In the genomic region with DNA sequence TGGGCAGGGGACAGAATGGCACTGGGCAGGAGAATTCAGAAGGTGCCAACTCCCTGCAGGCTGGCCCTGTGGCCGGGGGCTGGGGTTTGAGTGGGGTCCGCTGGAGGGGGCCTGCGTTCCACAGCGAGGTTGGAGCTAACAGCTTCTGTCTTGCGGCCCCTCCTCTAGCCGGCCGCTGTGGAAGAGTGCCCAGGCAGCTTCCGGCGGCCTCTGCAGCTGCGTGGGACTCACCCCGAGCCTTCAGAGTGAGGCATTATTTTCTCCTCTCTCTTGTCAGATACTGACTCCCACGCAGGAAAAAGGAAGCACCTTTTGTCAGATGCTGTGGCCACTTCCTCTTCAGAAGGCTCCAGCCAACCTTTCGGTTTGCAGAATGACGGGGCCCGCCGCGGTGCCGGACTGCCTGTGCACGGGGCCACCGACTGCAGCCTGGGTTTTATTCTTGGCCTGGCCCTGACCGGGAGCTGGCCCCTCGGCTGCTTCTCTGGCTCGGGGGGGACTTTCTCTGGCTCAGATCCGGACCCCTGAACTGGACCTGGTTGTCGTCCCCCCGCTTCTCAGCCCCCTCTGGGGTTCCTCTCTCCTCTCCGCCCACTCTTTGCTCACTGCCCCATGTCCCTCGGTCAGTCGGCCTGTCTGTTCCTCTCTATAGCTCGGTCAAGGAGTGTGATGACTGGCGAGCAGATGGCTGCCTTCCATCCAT, we compare ENCODE assay signal across 8 cellular contexts. TPM values are rescaled to one million over a fixed set of nuclear protein-coding genes. Genes with fewer than 3 reads are reported as not detected.
DNase-seq lines count a peak whose midpoint lies in the region; ATAC-seq and TF ChIP-seq lines count a peak whose summit lies in the region.

No MANE protein-coding gene starts in this region.

- ATAC-seq in GM18502 (IDR thresholded peaks at IDR 0.05; ENCODE audit: poor library complexity, unreplicated experiment): peak; percentile 86
- ATAC-seq in HG02870 (IDR thresholded peaks at IDR 0.05; ENCODE audit: unreplicated experiment): peak; percentile 84
- peak; percentile 81 for ATAC-seq in activated naive CD8-positive, alpha-beta T cell treated with anti-CD3 and anti-CD28 coated beads, Interleukin-2, amount 10 ng/mL, durations not matched to agents 7 days and 5 days (ENCODE audit: low read depth)
- peak; percentile 77 to 82 (median 81) for ATAC-seq in right lobe of liver

- H3K27ac ChIP-seq in SJCRH30 (peak overlapping the region; percentile 39), right lobe of liver (peak overlapping the region; percentile 56 to 79 (median 71))

- no peak for TF ChIP-seq CTCF in right lobe of liver (IDR thresholded peaks at IDR 0.05)
- TF ChIP-seq CTCF in Caco-2 (IDR thresholded peaks at IDR 0.05; ENCODE audit: insufficient read depth in 1 of 2, low read depth in 1 of 2, low read length in 1 of 2, severe bottlenecking in 1 of 2, unreplicated experiment in 1 of 2): no peak

- H3K9me3 Mint-ChIP-seq in activated naive CD8-positive, alpha-beta T cell treated with anti-CD3 and anti-CD28 coated beads, Interleukin-2, amount 10 ng/mL, durations not matched to agents 7 days and 5 days: no peaks in the 10 kb centered on the region
- H3K9me3 Mint-ChIP-seq in stimulated activated naive CD8-positive, alpha-beta T cell treated with anti-CD3 and anti-CD28 coated beads, Interleukin-15, Interleukin-2, amounts not matched to agents 100 ng/mL and 50 ng/mL, for 24 hours: no peaks in the 10 kb centered on the region
- H3K9me3 Mint-ChIP-seq in Caco-2 (ENCODE audit: unreplicated experiment): no peaks in the 10 kb centered on the region

- TF ChIP-seq POLR2A in right lobe of liver (IDR thresholded peaks at IDR 0.05): peak; percentile 39

- H3K36me3 Mint-ChIP-seq in activated naive CD8-positive, alpha-beta T cell treated with anti-CD3 and anti-CD28 coated beads, Interleukin-2, amount 10 ng/mL, durations not matched to agents 7 days and 5 days: peaks cover 35% of the 10 kb centered on the region
- peaks cover 47% of the 10 kb centered on the region for H3K36me3 Mint-ChIP-seq in stimulated activated naive CD8-positive, alpha-beta T cell treated with anti-CD3 and anti-CD28 coated beads, Interleukin-15, Interleukin-2, amounts not matched to agents 100 ng/mL and 50 ng/mL, for 24 hours (ENCODE audit: low read depth)
- H3K36me3 Mint-ChIP-seq in Caco-2 (ENCODE audit: insufficient read depth, unreplicated experiment): no peaks in the 10 kb centered on the region

- 33% methylated on average over 6 of the region's 31 CpGs for WGBS in right lobe of liver (ENCODE audit: insufficient coverage, low coverage, low lambda C conversion rate, missing lambda C conversion rate)

- H3K27me3 ChIP-seq in SJCRH30: no peaks in the 10 kb centered on the region
- no peaks in the 10 kb centered on the region for H3K27me3 ChIP-seq in right lobe of liver
- no peaks in the 10 kb centered on the region; the same call in 1 of the 2 replicates for H3K27me3 ChIP-seq in Caco-2 (replicated peaks; ENCODE audit: control insufficient read depth, insufficient read depth, low read length)

- peaks cover 73% of the 10 kb centered on the region for H3K4me1 Mint-ChIP-seq in activated naive CD8-positive, alpha-beta T cell treated with anti-CD3 and anti-CD28 coated beads, Interleukin-2, amount 10 ng/mL, durations not matched to agents 7 days and 5 days
- H3K4me1 Mint-ChIP-seq in stimulated activated naive CD8-positive, alpha-beta T cell treated with anti-CD3 and anti-CD28 coated beads, Interleukin-15, Interleukin-2, amounts not matched to agents 100 ng/mL and 50 ng/mL, for 24 hours (ENCODE audit: low read depth): peaks cover 90% of the 10 kb centered on the region
- H3K4me1 Mint-ChIP-seq in Caco-2 (ENCODE audit: low read depth, unreplicated experiment): no peaks in the 10 kb centered on the region

- H3K36me3 ChIP-seq in SJCRH30 (no peaks in the 10 kb centered on the region), right lobe of liver (no peaks in the 10 kb centered on the region), Caco-2 (ENCODE audit: control insufficient read depth, insufficient read depth, low read length) (no peaks in the 10 kb centered on the region)

- H3K4me1 ChIP-seq in SJCRH30 (peaks cover 37% of the 10 kb centered on the region), right lobe of liver (peaks cover 0 to 13% (median 0%) of the 10 kb centered on the region in 4 donors), Caco-2 (no peaks in the 10 kb centered on the region)

- intact Hi-C loops in right lobe of liver (cut with DNase I) (no loop called here), Caco-2 (cut with micrococcal nuclease; ENCODE audit: unreplicated experiment) (no loop called here)

- peak in 1 of 2 experiments; percentile 27 for DNase-seq in SJCRH30
- peak; percentile 69 for DNase-seq in activated naive CD8-positive, alpha-beta T cell treated with anti-CD3 and anti-CD28 coated beads, Interleukin-2, amount 10 ng/mL, durations not matched to agents 7 days and 5 days
- DNase-seq in right lobe of liver: peak; percentile 72 to 82 (median 79)
- no peak for DNase-seq in NCI-H2196 treated with DMSO at 0.1 percent for 48 hours (lab: John Stamatoyannopoulos, UW; ENCODE audit: unreplicated experiment)
- no peak for DNase-seq in Caco-2

- H3K4me3 ChIP-seq in SJCRH30 (peak overlapping the region; percentile 43), right lobe of liver (peak overlapping the region; percentile 21 to 39 (median 31)), Caco-2 (ENCODE audit: low read depth, low read length) (no peak overlapping the region)

- no peaks in the 10 kb centered on the region for H3K27me3 Mint-ChIP-seq in activated naive CD8-positive, alpha-beta T cell treated with anti-CD3 and anti-CD28 coated beads, Interleukin-2, amount 10 ng/mL, durations not matched to agents 7 days and 5 days
- no peaks in the 10 kb centered on the region for H3K27me3 Mint-ChIP-seq in stimulated activated naive CD8-positive, alpha-beta T cell treated with anti-CD3 and anti-CD28 coated beads, Interleukin-15, Interleukin-2, amounts not matched to agents 100 ng/mL and 50 ng/mL, for 24 hours
- peaks cover 15% of the 10 kb centered on the region for H3K27me3 Mint-ChIP-seq in Caco-2 (ENCODE audit: insufficient read depth, unreplicated experiment)

- no TSS peak for BruUV-seq in Caco-2 (replicated peaks; lab: Mats Ljungman, UMichigan)

- CTCF ChIA-PET in Caco-2 (lab: Charles Lee): no interaction called here

- peak overlapping the region; percentile 82 for H3K4me3 Mint-ChIP-seq in activated naive CD8-positive, alpha-beta T cell treated with anti-CD3 and anti-CD28 coated beads, Interleukin-2, amount 10 ng/mL, durations not matched to agents 7 days and 5 days
- peak overlapping the region; percentile 91 for H3K4me3 Mint-ChIP-seq in stimulated activated naive CD8-positive, alpha-beta T cell treated with anti-CD3 and anti-CD28 coated beads, Interleukin-15, Interleukin-2, amounts not matched to agents 100 ng/mL and 50 ng/mL, for 24 hours
- no peak overlapping the region for H3K4me3 Mint-ChIP-seq in Caco-2 (ENCODE audit: unreplicated experiment)

- no peaks in the 10 kb centered on the region for H3K9me3 ChIP-seq in SJCRH30 (replicated peaks)
- no peaks in the 10 kb centered on the region for H3K9me3 ChIP-seq in right lobe of liver
- no peaks in the 10 kb centered on the region for H3K9me3 ChIP-seq in Caco-2

- peak overlapping the region; percentile 93 for H3K27ac Mint-ChIP-seq in activated naive CD8-positive, alpha-beta T cell treated with anti-CD3 and anti-CD28 coated beads, Interleukin-2, amount 10 ng/mL, durations not matched to agents 7 days and 5 days
- peak overlapping the region; percentile 95 for H3K27ac Mint-ChIP-seq in stimulated activated naive CD8-positive, alpha-beta T cell treated with anti-CD3 and anti-CD28 coated beads, Interleukin-15, Interleukin-2, amounts not matched to agents 100 ng/mL and 50 ng/mL, for 24 hours
- no peak overlapping the region for H3K27ac Mint-ChIP-seq in Caco-2 (ENCODE audit: unreplicated experiment)

- POLR2A ChIA-PET in activated naive CD8-positive, alpha-beta T cell treated with anti-CD3 and anti-CD28 coated beads, Interleukin-2, amount 10 ng/mL, durations not matched to agents 7 days and 5 days (lab: Charles Lee): interaction anchor here (0.7 to 4.9 kb wide), 9 partner anchors 9 to 307 kb away, joined by 3 to 22 read pairs (median 5); a partner anchor contains a TSS
- POLR2A ChIA-PET in Caco-2 (lab: Charles Lee): no interaction called here

RNA-seq across cellular contexts. Expression of a gene that starts 40.1 kb away (rescaled TPM):
- 6.3 and 6.6 TPM in 2 replicates for total RNA-seq in SJCRH30 (2014; rRNA removed; shearing (Covaris generic))
- total RNA-seq in activated naive CD8-positive, alpha-beta T cell treated with anti-CD3 and anti-CD28 coated beads, Interleukin-2, amount 10 ng/mL, durations not matched to agents 7 days and 5 days: 100 to 1,000 TPM; 109 to 117 TPM
- total RNA-seq in right lobe of liver: 1 to 10 TPM; 3.3 to 9.8 (median 5.0) TPM
- total RNA-seq in Caco-2 (2022): 0.48 and 0.58 TPM in 2 replicates

Comparison
In these comparisons a context has a peak if more than half of its experiments do, and no peak if none do; other contexts are left out.
1. DNase-seq: peak in activated naive CD8-positive, alpha-beta T cell treated with anti-CD3 and anti-CD28 coated beads, Interleukin-2, amount 10 ng/mL, durations not matched to agents 7 days and 5 days (single experiment) and right lobe of liver (3 of 3); none in NCI-H2196 treated with DMSO at 0.1 percent for 48 hours (single experiment) and Caco-2 (0 of 2).
2. RNA of a gene that starts 40.1 kb away (total RNA-seq): 109 to 117 TPM in activated naive CD8-positive, alpha-beta T cell treated with anti-CD3 and anti-CD28 coated beads, Interleukin-2, amount 10 ng/mL, durations not matched to agents 7 days and 5 days; 6.3 to 6.6 TPM in SJCRH30, 3.3 to 9.8 TPM in right lobe of liver and 0.48 to 0.58 TPM in Caco-2; every median in the first group is over 10 times any median in the second.
3. Peak in every context shown above with its lines, with median percentiles within 50 percentile points of each other: ATAC-seq.